Comparison of ENCODE assay signal across 1 cellular context in the genomic region with DNA sequence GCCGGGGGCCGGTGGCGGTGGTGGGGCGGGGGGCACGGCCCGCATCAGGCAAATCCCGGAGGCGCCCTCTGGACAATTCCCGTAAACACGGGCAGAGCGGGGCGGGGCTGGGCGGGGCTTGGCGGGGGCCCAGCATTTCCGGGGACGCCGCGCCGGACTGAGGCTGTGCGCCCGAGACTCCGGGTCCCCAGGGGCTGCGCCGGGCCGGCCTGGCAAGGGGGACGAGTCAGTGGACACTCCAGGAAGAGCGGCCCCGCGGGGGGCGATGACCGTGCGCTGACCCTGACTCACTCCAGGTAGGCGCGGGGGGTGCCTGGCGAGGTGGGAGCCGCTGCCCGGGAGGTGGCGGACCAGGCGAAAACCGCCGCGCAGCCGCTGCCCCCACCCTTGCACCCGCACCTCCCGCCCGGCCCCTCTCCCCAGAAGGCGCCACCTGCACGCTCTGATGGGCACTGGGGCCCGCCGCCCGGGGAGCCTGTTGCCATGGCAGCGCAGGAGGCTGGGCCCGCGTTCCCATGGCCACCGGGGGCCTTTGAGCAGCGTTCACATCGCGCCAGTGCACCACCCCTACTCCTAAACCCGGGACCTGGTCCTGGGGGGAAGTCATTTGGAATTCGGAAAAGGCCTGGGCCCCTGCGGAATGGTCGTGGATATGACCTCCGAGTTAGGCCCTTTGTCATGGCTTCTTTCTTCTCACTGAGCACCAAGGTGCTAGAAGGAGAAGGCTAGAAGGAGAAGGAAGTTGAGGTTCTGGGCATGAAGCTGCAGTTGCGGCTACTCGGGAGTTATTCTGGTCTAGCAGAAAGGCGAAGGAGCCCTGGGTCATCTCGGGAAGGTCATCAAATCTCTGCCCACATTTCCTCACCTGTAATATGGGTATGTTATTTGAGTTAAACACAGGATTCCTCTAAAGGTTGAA.
A peak's percentile ranks its signal among the peaks of the same experiment; 100 is the strongest.
TF ChIP-seq lines count a peak whose summit lies in the region.

No MANE protein-coding gene starts in this region.

TF ChIP-seq in HepG2, 621 proteins besides CTCF, POLR2A, EP300 and RAD21 (continued from another document and continues in another):
- TF ChIP-seq, protein P1, sequence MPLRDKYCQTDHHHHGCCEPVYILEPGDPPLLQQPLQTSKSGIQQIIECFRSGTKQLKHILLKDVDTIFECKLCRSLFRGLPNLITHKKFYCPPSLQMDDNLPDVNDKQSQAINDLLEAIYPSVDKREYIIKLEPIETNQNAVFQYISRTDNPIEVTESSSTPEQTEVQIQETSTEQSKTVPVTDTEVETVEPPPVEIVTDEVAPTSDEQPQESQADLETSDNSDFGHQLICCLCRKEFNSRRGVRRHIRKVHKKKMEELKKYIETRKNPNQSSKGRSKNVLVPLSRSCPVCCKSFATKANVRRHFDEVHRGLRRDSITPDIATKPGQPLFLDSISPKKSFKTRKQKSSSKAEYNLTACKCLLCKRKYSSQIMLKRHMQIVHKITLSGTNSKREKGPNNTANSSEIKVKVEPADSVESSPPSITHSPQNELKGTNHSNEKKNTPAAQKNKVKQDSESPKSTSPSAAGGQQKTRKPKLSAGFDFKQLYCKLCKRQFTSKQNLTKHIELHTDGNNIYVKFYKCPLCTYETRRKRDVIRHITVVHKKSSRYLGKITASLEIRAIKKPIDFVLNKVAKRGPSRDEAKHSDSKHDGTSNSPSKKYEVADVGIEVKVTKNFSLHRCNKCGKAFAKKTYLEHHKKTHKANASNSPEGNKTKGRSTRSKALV (CRISPR knock-in tag; IDR thresholded peaks at IDR 0.05), result peak; percentile 89
- TF ChIP-seq GLI4 (CRISPR knock-in tag; IDR thresholded peaks at IDR 0.05; ENCODE audit: borderline replicate concordance), result peak; percentile 73; the same call in 1 of the 2 replicates
- peak; percentile 68; the same call in 1 of the 2 replicates for TF ChIP-seq TBX2 (CRISPR knock-in tag; IDR thresholded peaks at IDR 0.05; ENCODE audit: borderline replicate concordance)
- TF ChIP-seq, protein P2, sequence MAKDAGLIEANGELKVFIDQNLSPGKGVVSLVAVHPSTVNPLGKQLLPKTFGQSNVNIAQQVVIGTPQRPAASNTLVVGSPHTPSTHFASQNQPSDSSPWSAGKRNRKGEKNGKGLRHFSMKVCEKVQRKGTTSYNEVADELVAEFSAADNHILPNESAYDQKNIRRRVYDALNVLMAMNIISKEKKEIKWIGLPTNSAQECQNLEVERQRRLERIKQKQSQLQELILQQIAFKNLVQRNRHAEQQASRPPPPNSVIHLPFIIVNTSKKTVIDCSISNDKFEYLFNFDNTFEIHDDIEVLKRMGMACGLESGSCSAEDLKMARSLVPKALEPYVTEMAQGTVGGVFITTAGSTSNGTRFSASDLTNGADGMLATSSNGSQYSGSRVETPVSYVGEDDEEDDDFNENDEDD (CRISPR knock-in tag; IDR thresholded peaks at IDR 0.05; ENCODE audit: borderline replicate concordance), result peak; percentile 39; the same call in 1 of the 2 replicates
- TF ChIP-seq ZNF484 (CRISPR knock-in tag; IDR thresholded peaks at IDR 0.05; ENCODE audit: borderline replicate concordance, low read depth), result 0 out of 2 replicates have a peak, but pooled peaks have one; percentile 30
- TF ChIP-seq ZNF556 (CRISPR knock-in tag; IDR thresholded peaks at IDR 0.05; ENCODE audit: borderline replicate concordance), result peak; percentile 47; the same call in 1 of the 2 replicates
- peak; percentile 20; the same call in 1 of the 2 replicates for TF ChIP-seq ELF1 (CRISPR knock-in tag; IDR thresholded peaks at IDR 0.05)
- 0 out of 2 replicates have a peak, but pooled peaks have one; percentile 53 for TF ChIP-seq ZNF329 (CRISPR knock-in tag; IDR thresholded peaks at IDR 0.05; ENCODE audit: low read depth)
- no peak for TF ChIP-seq ATF7 (IDR thresholded peaks at IDR 0.05)
- peak; percentile 64 for TF ChIP-seq ATF7 (CRISPR knock-in tag; IDR thresholded peaks at IDR 0.05)
- TF ChIP-seq FOXA3 (CRISPR knock-in tag; IDR thresholded peaks at IDR 0.05), result peak; percentile 36; the same call in 1 of the 2 replicates
- no peak for TF ChIP-seq RNF2 (conservative IDR thresholded peaks at IDR 0.05; ENCODE audit: low read depth)
- TF ChIP-seq, protein P3, sequence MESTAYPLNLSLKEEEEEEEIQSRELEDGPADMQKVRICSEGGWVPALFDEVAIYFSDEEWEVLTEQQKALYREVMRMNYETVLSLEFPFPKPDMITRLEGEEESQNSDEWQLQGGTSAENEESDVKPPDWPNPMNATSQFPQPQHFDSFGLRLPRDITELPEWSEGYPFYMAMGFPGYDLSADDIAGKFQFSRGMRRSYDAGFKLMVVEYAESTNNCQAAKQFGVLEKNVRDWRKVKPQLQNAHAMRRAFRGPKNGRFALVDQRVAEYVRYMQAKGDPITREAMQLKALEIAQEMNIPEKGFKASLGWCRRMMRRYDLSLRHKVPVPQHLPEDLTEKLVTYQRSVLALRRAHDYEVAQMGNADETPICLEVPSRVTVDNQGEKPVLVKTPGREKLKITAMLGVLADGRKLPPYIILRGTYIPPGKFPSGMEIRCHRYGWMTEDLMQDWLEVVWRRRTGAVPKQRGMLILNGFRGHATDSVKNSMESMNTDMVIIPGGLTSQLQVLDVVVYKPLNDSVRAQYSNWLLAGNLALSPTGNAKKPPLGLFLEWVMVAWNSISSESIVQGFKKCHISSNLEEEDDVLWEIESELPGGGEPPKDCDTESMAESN (CRISPR knock-in tag; conservative IDR thresholded peaks at IDR 0.05), result peak; percentile 71; the same call in 1 of the 2 replicates
- TF ChIP-seq ZNF34 (CRISPR knock-in tag; IDR thresholded peaks at IDR 0.05; ENCODE audit: borderline replicate concordance), result 0 out of 2 replicates have a peak, but pooled peaks have one; percentile 47
- TF ChIP-seq, protein P4, sequence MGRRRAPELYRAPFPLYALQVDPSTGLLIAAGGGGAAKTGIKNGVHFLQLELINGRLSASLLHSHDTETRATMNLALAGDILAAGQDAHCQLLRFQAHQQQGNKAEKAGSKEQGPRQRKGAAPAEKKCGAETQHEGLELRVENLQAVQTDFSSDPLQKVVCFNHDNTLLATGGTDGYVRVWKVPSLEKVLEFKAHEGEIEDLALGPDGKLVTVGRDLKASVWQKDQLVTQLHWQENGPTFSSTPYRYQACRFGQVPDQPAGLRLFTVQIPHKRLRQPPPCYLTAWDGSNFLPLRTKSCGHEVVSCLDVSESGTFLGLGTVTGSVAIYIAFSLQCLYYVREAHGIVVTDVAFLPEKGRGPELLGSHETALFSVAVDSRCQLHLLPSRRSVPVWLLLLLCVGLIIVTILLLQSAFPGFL (CRISPR knock-in tag; IDR thresholded peaks at IDR 0.05), result no peak
- no peak for TF ChIP-seq FOXP1 (IDR thresholded peaks at IDR 0.05)
- peak; percentile 54 for TF ChIP-seq FOXP1 (CRISPR knock-in tag; IDR thresholded peaks at IDR 0.05)
- TF ChIP-seq, protein P5, sequence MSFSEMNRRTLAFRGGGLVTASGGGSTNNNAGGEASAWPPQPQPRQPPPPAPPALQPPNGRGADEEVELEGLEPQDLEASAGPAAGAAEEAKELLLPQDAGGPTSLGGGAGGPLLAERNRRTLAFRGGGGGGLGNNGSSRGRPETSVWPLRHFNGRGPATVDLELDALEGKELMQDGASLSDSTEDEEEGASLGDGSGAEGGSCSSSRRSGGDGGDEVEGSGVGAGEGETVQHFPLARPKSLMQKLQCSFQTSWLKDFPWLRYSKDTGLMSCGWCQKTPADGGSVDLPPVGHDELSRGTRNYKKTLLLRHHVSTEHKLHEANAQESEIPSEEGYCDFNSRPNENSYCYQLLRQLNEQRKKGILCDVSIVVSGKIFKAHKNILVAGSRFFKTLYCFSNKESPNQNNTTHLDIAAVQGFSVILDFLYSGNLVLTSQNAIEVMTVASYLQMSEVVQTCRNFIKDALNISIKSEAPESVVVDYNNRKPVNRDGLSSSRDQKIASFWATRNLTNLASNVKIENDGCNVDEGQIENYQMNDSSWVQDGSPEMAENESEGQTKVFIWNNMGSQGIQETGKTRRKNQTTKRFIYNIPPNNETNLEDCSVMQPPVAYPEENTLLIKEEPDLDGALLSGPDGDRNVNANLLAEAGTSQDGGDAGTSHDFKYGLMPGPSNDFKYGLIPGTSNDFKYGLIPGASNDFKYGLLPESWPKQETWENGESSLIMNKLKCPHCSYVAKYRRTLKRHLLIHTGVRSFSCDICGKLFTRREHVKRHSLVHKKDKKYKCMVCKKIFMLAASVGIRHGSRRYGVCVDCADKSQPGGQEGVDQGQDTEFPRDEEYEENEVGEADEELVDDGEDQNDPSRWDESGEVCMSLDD (CRISPR knock-in tag; IDR thresholded peaks at IDR 0.05; ENCODE audit: borderline replicate concordance), result peak; percentile 48; the same call in 1 of the 2 replicates
- TF ChIP-seq, protein P6, sequence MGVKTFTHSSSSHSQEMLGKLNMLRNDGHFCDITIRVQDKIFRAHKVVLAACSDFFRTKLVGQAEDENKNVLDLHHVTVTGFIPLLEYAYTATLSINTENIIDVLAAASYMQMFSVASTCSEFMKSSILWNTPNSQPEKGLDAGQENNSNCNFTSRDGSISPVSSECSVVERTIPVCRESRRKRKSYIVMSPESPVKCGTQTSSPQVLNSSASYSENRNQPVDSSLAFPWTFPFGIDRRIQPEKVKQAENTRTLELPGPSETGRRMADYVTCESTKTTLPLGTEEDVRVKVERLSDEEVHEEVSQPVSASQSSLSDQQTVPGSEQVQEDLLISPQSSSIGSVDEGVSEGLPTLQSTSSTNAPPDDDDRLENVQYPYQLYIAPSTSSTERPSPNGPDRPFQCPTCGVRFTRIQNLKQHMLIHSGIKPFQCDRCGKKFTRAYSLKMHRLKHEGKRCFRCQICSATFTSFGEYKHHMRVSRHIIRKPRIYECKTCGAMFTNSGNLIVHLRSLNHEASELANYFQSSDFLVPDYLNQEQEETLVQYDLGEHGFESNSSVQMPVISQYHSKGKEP (CRISPR knock-in tag; IDR thresholded peaks at IDR 0.05), result no peak
- TF ChIP-seq, protein P7, sequence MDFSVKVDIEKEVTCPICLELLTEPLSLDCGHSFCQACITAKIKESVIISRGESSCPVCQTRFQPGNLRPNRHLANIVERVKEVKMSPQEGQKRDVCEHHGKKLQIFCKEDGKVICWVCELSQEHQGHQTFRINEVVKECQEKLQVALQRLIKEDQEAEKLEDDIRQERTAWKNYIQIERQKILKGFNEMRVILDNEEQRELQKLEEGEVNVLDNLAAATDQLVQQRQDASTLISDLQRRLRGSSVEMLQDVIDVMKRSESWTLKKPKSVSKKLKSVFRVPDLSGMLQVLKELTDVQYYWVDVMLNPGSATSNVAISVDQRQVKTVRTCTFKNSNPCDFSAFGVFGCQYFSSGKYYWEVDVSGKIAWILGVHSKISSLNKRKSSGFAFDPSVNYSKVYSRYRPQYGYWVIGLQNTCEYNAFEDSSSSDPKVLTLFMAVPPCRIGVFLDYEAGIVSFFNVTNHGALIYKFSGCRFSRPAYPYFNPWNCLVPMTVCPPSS (IDR thresholded peaks at IDR 0.05), result no peak
- TF ChIP-seq ZSCAN21 (CRISPR knock-in tag; IDR thresholded peaks at IDR 0.05; ENCODE audit: borderline replicate concordance), result peak; percentile 67
- 0 out of 2 replicates have a peak, but pooled peaks have one; percentile 71 for TF ChIP-seq KAT7 (CRISPR knock-in tag; IDR thresholded peaks at IDR 0.05; ENCODE audit: borderline replicate concordance)
- TF ChIP-seq, protein P8, sequence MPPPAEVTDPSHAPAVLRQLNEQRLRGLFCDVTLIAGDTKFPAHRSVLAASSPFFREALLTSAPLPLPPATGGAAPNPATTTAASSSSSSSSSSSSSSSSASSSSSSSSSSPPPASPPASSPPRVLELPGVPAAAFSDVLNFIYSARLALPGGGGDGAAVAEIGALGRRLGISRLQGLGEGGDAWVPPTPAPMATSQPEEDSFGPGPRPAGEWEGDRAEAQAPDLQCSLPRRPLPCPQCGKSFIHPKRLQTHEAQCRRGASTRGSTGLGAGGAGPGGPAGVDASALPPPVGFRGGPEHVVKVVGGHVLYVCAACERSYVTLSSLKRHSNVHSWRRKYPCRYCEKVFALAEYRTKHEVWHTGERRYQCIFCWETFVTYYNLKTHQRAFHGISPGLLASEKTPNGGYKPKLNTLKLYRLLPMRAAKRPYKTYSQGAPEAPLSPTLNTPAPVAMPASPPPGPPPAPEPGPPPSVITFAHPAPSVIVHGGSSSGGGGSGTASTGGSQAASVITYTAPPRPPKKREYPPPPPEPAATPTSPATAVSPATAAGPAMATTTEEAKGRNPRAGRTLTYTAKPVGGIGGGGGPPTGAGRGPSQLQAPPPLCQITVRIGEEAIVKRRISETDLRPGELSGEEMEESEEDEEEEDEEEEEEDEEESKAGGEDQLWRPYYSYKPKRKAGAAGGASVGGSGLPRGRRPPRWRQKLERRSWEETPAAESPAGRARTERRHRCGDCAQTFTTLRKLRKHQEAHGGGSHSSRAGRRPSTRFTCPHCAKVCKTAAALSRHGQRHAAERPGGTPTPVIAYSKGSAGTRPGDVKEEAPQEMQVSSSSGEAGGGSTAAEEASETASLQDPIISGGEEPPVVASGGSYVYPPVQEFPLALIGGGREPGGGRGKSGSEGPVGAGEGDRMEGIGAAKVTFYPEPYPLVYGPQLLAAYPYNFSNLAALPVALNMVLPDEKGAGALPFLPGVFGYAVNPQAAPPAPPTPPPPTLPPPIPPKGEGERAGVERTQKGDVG (CRISPR knock-in tag; IDR thresholded peaks at IDR 0.05; ENCODE audit: borderline replicate concordance), result 0 out of 2 replicates have a peak, but pooled peaks have one; percentile 51
- peak; percentile 66 for TF ChIP-seq RBFOX2 (IDR thresholded peaks at IDR 0.05; ENCODE audit: low read depth, low read length)
- TF ChIP-seq ZNF33B (CRISPR knock-in tag; IDR thresholded peaks at IDR 0.05), result 0 out of 2 replicates have a peak, but pooled peaks have one; percentile 18
- TF ChIP-seq SUZ12 (IDR thresholded peaks at IDR 0.05; ENCODE audit: low read depth, low read length), result no peak
- TF ChIP-seq, protein P9, sequence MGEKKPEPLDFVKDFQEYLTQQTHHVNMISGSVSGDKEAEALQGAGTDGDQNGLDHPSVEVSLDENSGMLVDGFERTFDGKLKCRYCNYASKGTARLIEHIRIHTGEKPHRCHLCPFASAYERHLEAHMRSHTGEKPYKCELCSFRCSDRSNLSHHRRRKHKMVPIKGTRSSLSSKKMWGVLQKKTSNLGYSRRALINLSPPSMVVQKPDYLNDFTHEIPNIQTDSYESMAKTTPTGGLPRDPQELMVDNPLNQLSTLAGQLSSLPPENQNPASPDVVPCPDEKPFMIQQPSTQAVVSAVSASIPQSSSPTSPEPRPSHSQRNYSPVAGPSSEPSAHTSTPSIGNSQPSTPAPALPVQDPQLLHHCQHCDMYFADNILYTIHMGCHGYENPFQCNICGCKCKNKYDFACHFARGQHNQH (CRISPR knock-in tag; IDR thresholded peaks at IDR 0.05), result peak; percentile 61
- peak; percentile 18; the same call in 1 of the 2 replicates for TF ChIP-seq ZNF232 (CRISPR knock-in tag; IDR thresholded peaks at IDR 0.05; ENCODE audit: borderline replicate concordance)
